ENCODE assay signal across 23 cellular contexts in genomic region chrX:149039057-149039456, GRCh38.
DNase-seq lines count a peak whose midpoint lies in the region; ATAC-seq, FAIRE-seq and TF ChIP-seq lines count a peak whose summit lies in the region.
"Had no signal": no experiment of that assay in that cellular context is flagged by ENCODE, and none has a peak within 500 bp of the region (broad histone marks: within the 10 kb centered on the region; RNA-seq: fewer than 3 reads in every experiment).

No MANE protein-coding gene starts in this region.

- H3K9me1 ChIP-seq in IMR-90 (ENCODE audit: insufficient read depth, low read length), result no peaks in the 10 kb centered on the region
- H3K9me1 ChIP-seq in K562 (ENCODE audit: control insufficient read depth, insufficient read depth, low read length), result no peaks in the 10 kb centered on the region

- TF ChIP-seq RAD21 in HepG2 (CRISPR knock-in tag; IDR thresholded peaks at IDR 0.05), result no peak
- no peak for TF ChIP-seq RAD21 in IMR-90 (IDR thresholded peaks at IDR 0.05; ENCODE audit: low read length)
- no peak for TF ChIP-seq RAD21 in K562 (CRISPR knock-in tag; conservative IDR thresholded peaks at IDR 0.05 in 1 of 2, IDR thresholded peaks at IDR 0.05 in 1 of 2)

- TF ChIP-seq POLR2A in HepG2 (IDR thresholded peaks at IDR 0.05; ENCODE audit: insufficient read depth in 1 of 2, low read depth in 2 of 2, low read length in 2 of 2), result no peak
- no peak for TF ChIP-seq POLR2A in right lobe of liver (IDR thresholded peaks at IDR 0.05)
- TF ChIP-seq POLR2A in IMR-90 (IDR thresholded peaks at IDR 0.05; ENCODE audit: low read depth, low read length), result no peak
- no peak for TF ChIP-seq POLR2A in K562 (conservative IDR thresholded peaks at IDR 0.05)

- H3K27ac ChIP-seq in HepG2 (ENCODE audit: extremely low read length, insufficient read depth, low read length) (no peak overlapping the region), right lobe of liver (no peak overlapping the region), IMR-90 (ENCODE audit: insufficient read depth, low read length) (no peak overlapping the region), K562 (ENCODE audit: extremely low read depth, low read depth, low read length) (no peak overlapping the region)
- H3K27ac ChIP-seq: 22Rv1; BLaER1 treated with 17β-estradiol and CSF1 and Interleukin-3, amounts not matched to agents 10 nM and 100 nM; C4-2B had no signal

- H4K5ac ChIP-seq in IMR-90 (ENCODE audit: low read depth, low read length), result no peak overlapping the region

- H2BK20ac ChIP-seq in IMR-90 (ENCODE audit: low read depth, low read length), result no peak overlapping the region

- H3K79me1 ChIP-seq in IMR-90 (ENCODE audit: low read depth in 1 of 2, low read length in 2 of 2), result no peaks in the 10 kb centered on the region

- FAIRE-seq in HepG2 (lab: Jason Lieb, UNC) (no peak), K562 (lab: Jason Lieb, UNC) (no peak)
- FAIRE-seq: D721Med, G401.6, GM12878, GM12892, GM18507 had no signal

- H2AFZ ChIP-seq in HepG2 (ENCODE audit: low read length), result no peak overlapping the region
- H2AFZ ChIP-seq in IMR-90 (replicated peaks; ENCODE audit: low read length, poor library complexity), result no peak overlapping the region
- no peak overlapping the region for H2AFZ ChIP-seq in K562 (ENCODE audit: low read depth, low read length)

- H3K4me2 ChIP-seq in HepG2 (ENCODE audit: low read depth, low read length) (no peak overlapping the region), IMR-90 (ENCODE audit: low read depth, low read length) (no peak overlapping the region), K562 (ENCODE audit: insufficient read depth, low read length) (no peak overlapping the region)

- POLR2A ChIA-PET in HepG2 (lab: Yijun Ruan, JAX) (no interaction called here), IMR-90 (lab: Charles Lee; ENCODE audit: unreplicated experiment) (no interaction called here), K562 (lab: Yijun Ruan, JAX) (no interaction called here)

- TF ChIP-seq CTCF in HepG2 (CRISPR knock-in tag; IDR thresholded peaks at IDR 0.05) (no peak), right lobe of liver (IDR thresholded peaks at IDR 0.05) (no peak), IMR-90 (conservative IDR thresholded peaks at IDR 0.05; ENCODE audit: low read depth, low read length) (no peak), K562 (IDR thresholded peaks at IDR 0.05 in 2 of 3, conservative IDR thresholded peaks at IDR 0.05 in 1 of 3; ENCODE audit: insufficient read depth in 2 of 3, low read depth in 1 of 3, low read length in 3 of 3) (no peak), GM10266 (IDR thresholded peaks at IDR 0.05; ENCODE audit: control insufficient read depth, insufficient read depth, low read depth, missing control alignments) (no peak)

- H3K14ac ChIP-seq in IMR-90 (replicated peaks; ENCODE audit: low read depth, low read length), result no peak overlapping the region

- dilution Hi-C loops in IMR-90 (cut with HindIII; ENCODE audit: low sequenced_read_pairs, unreplicated experiment), result no loop called here

- no peak overlapping the region for H2BK120ac ChIP-seq in IMR-90 (ENCODE audit: low read depth, low read length)

- intact Hi-C loops in HepG2 (cut with micrococcal nuclease; ENCODE audit: unreplicated experiment) (no loop called here), right lobe of liver (cut with DNase I) (no loop called here), IMR-90 (cut with micrococcal nuclease) (no loop called here), K562 (cut with micrococcal nuclease) (no loop called here)

- H3K79me2 ChIP-seq in HepG2 (ENCODE audit: insufficient read depth, low read length) (no peaks in the 10 kb centered on the region), K562 (ENCODE audit: control insufficient read depth, insufficient read depth, low read length) (no peaks in the 10 kb centered on the region)

- no peak overlapping the region for H2AK5ac ChIP-seq in IMR-90 (ENCODE audit: low read depth, low read length)

- TF ChIP-seq EP300 in HepG2 (IDR thresholded peaks at IDR 0.05; ENCODE audit: low read depth in 2 of 2, low read length in 2 of 2), result no peak
- TF ChIP-seq EP300 in HepG2 (CRISPR knock-in tag; IDR thresholded peaks at IDR 0.05; ENCODE audit: borderline replicate concordance), result no peak
- TF ChIP-seq EP300 in K562 (IDR thresholded peaks at IDR 0.05; ENCODE audit: low read length), result no peak

- no peak overlapping the region for H3K4ac ChIP-seq in IMR-90 (ENCODE audit: low read depth, low read length)

- H3K36me3 ChIP-seq in HepG2 (replicated peaks in 1 of 2; ENCODE audit: control insufficient read depth in 1 of 2, insufficient read depth in 2 of 2, low read length in 2 of 2) (no peaks in the 10 kb centered on the region), right lobe of liver (no peaks in the 10 kb centered on the region), IMR-90 (ENCODE audit: control insufficient read depth, insufficient read depth, low read length) (no peaks in the 10 kb centered on the region), K562 (ENCODE audit: control insufficient read depth, insufficient read depth, low read length) (no peaks in the 10 kb centered on the region)
- H3K36me3 ChIP-seq: BLaER1 treated with 17β-estradiol and CSF1 and Interleukin-3, amounts not matched to agents 10 nM and 100 nM had no signal

- H2BK5ac ChIP-seq in IMR-90 (ENCODE audit: low read depth, low read length, poor library complexity, severe bottlenecking), result no peak overlapping the region

- H3K4me3 ChIP-seq in HepG2 (replicated peaks in 1 of 3; ENCODE audit: insufficient read depth in 1 of 3, low read depth in 2 of 3, low read length in 3 of 3), result no peak overlapping the region
- H3K4me3 ChIP-seq in right lobe of liver, result no peak overlapping the region
- no peak overlapping the region for H3K4me3 ChIP-seq in IMR-90 (ENCODE audit: insufficient read depth, low read depth, low read length)
- H3K4me3 ChIP-seq in K562, result no peak overlapping the region
- H3K4me3 ChIP-seq: BLaER1 treated with 17β-estradiol and CSF1 and Interleukin-3, amounts not matched to agents 10 nM and 100 nM; GM12878 had no signal

- H3K4me1 ChIP-seq in HepG2 (ENCODE audit: insufficient read depth, low read length) (no peaks in the 10 kb centered on the region), right lobe of liver (no peaks in the 10 kb centered on the region), IMR-90 (ENCODE audit: control insufficient read depth, insufficient read depth, low read length) (no peaks in the 10 kb centered on the region), K562 (replicated peaks in 1 of 2; ENCODE audit: control insufficient read depth in 2 of 2, insufficient read depth in 2 of 2, low read length in 2 of 2) (no peaks in the 10 kb centered on the region)
- H3K4me1 ChIP-seq: Caco-2 had no signal

- H3K18ac ChIP-seq in IMR-90 (ENCODE audit: low read depth, low read length), result no peak overlapping the region

- in situ Hi-C loops in HepG2 (cut with HindIII; ENCODE audit: extremely low pct_ligation_motif_present, low pct_unique_long_range_greater_than_20kb) (no loop called here), IMR-90 (cut with MboI; ENCODE audit: low sequenced_read_pairs) (no loop called here), K562 (cut with MboI) (no loop called here)

- H3K23ac ChIP-seq in IMR-90 (ENCODE audit: low read depth, low read length), result no peak overlapping the region

- no peak overlapping the region for H2AK9ac ChIP-seq in IMR-90 (replicated peaks; ENCODE audit: low read depth, low read length, poor library complexity)

- no peak for ATAC-seq in HepG2
- ATAC-seq in right lobe of liver, result no peak
- ATAC-seq in IMR-90 (ENCODE audit: low read depth), result no peak
- no peak for ATAC-seq in K562
- no peak for ATAC-seq in HG03196 (IDR thresholded peaks at IDR 0.05; ENCODE audit: unreplicated experiment)
- ATAC-seq: CD8-positive, alpha-beta T cell; GM12878 had no signal

- no peak for DNase-seq in HepG2 (ENCODE audit: low spot score)
- no peak for DNase-seq in right lobe of liver
- DNase-seq in IMR-90, result no peak
- no peak for DNase-seq in K562 (ENCODE audit: extremely low read depth in 1 of 4, low spot score in 3 of 4)
- DNase-seq in medulla oblongata (ENCODE audit: extremely low spot score), result peak; percentile 1
- DNase-seq in amygdala (lab: John Stamatoyannopoulos, UW), result no peak
- no peak for DNase-seq in GM10266 (ENCODE audit: extremely low spot score)
- DNase-seq: ACHN; Caco-2; Calu3; CD4-positive, alpha-beta T cell; CD8-positive, alpha-beta T cell; DMS79 treated with DMSO at 0.1 percent for 48 hours; GF-D8 had no signal

- H4K91ac ChIP-seq in IMR-90 (ENCODE audit: insufficient read depth, low read depth, low read length), result no peak overlapping the region

- H2BK15ac ChIP-seq in IMR-90 (ENCODE audit: low read depth, low read length), result no peak overlapping the region

- BruUV-seq in HepG2 (replicated peaks; lab: Mats Ljungman, UMichigan) (no TSS peak), IMR-90 (replicated peaks; lab: Mats Ljungman, UMichigan) (no TSS peak), K562 (replicated peaks; lab: Mats Ljungman, UMichigan) (no TSS peak)

- H4K8ac ChIP-seq in IMR-90 (ENCODE audit: low read depth in 2 of 2, low read length in 2 of 2), result no peak overlapping the region

- H3K9me3 ChIP-seq in HepG2 (ENCODE audit: low read length), result no peaks in the 10 kb centered on the region; the same call in 1 of the 2 replicates
- H3K9me3 ChIP-seq in right lobe of liver, result no peaks in the 10 kb centered on the region
- peaks cover 2% of the 10 kb centered on the region; the same call in 1 of the 2 replicates for H3K9me3 ChIP-seq in IMR-90 (ENCODE audit: control insufficient read depth, insufficient read depth, low read length)
- H3K9me3 ChIP-seq in K562 (replicated peaks; ENCODE audit: control insufficient read depth, insufficient read depth, low read depth, low read length), result no peaks in the 10 kb centered on the region
- H3K9me3 ChIP-seq: BLaER1 treated with 17β-estradiol and CSF1 and Interleukin-3, amounts not matched to agents 10 nM and 100 nM; Caco-2 had no signal

- CTCF ChIA-PET in HepG2 (lab: Yijun Ruan, JAX; ENCODE audit: low intra/inter-chr PET ratio, low total read pairs) (no interaction called here), IMR-90 (lab: Yijun Ruan, JAX) (no interaction called here), K562 (lab: Yijun Ruan, JAX; ENCODE audit: low intra/inter-chr PET ratio) (no interaction called here)

- no peak overlapping the region for H3K9ac ChIP-seq in HepG2 (ENCODE audit: insufficient read depth, low read depth, low read length)
- H3K9ac ChIP-seq in IMR-90 (ENCODE audit: low read depth, low read length), result no peak overlapping the region
- H3K9ac ChIP-seq in K562 (ENCODE audit: insufficient read depth in 1 of 2, low read depth in 2 of 2, low read length in 2 of 2), result no peak overlapping the region
- H3K9ac ChIP-seq: BLaER1 treated with 17β-estradiol and CSF1 and Interleukin-3, amounts not matched to agents 10 nM and 100 nM had no signal

- H3K56ac ChIP-seq in IMR-90 (ENCODE audit: extremely low read depth, insufficient read depth, low read length), result no peak overlapping the region

- H4K20me1 ChIP-seq in HepG2 (ENCODE audit: insufficient read depth, low read length), result no peaks in the 10 kb centered on the region
- H4K20me1 ChIP-seq in IMR-90 (ENCODE audit: insufficient read depth, low read length), result no peaks in the 10 kb centered on the region
- no peaks in the 10 kb centered on the region for H4K20me1 ChIP-seq in K562 (replicated peaks; ENCODE audit: control insufficient read depth, insufficient read depth, low read length)
- H4K20me1 ChIP-seq: BLaER1 treated with 17β-estradiol and CSF1 and Interleukin-3, amounts not matched to agents 10 nM and 100 nM had no signal

- H3K27me3 ChIP-seq in HepG2 (ENCODE audit: control insufficient read depth in 1 of 2, insufficient read depth in 2 of 2, low read length in 2 of 2), result no peaks in the 10 kb centered on the region
- no peaks in the 10 kb centered on the region for H3K27me3 ChIP-seq in right lobe of liver
- H3K27me3 ChIP-seq in IMR-90 (ENCODE audit: control insufficient read depth, insufficient read depth, low read length), result no peaks in the 10 kb centered on the region
- no peaks in the 10 kb centered on the region for H3K27me3 ChIP-seq in K562 (ENCODE audit: control insufficient read depth in 2 of 2, insufficient read depth in 2 of 2, low read length in 2 of 2)
- H3K27me3 ChIP-seq: BLaER1 treated with 17β-estradiol and CSF1 and Interleukin-3, amounts not matched to agents 10 nM and 100 nM had no signal

Comparison
In these comparisons a context has a peak if more than half of its experiments do, and no peak if none do; other contexts are left out.
1. Of the 241 proteins assayed by ChIP-seq in both HepG2 and K562: peak only in HepG2: MAFF and MAFK; only in K562: MAFG; in both: none; in neither: 238.